In genomic region chr10:62239994-62240393, GRCh38 we compare ENCODE assay signal across 13 cellular contexts. TPM values are rescaled to one million over a fixed set of nuclear protein-coding genes. Genes with fewer than 3 reads are reported as not detected.
A peak's percentile ranks its signal among the peaks of the same experiment; 100 is the strongest.
DNase-seq lines count a peak whose midpoint lies in the region; ATAC-seq and TF ChIP-seq lines count a peak whose summit lies in the region.
"Had no signal": no experiment of that assay in that cellular context is flagged by ENCODE, and none has a peak within 500 bp of the region (broad histone marks: within the 10 kb centered on the region; RNA-seq: fewer than 3 reads in every experiment).

No MANE protein-coding gene starts in this region.

- H3K4me1 ChIP-seq in OCI-LY1 (ENCODE audit: insufficient read depth, low read length, severe bottlenecking) (peaks cover 43% of the 10 kb centered on the region), subcutaneous abdominal adipose tissue (ENCODE audit: control insufficient read depth in 5 of 5, insufficient read depth in 5 of 5, low read length in 5 of 5) (peaks cover 0 to 32% (median 13%) of the 10 kb centered on the region in 5 donors), psoas muscle (peaks cover 10% of the 10 kb centered on the region)
- H3K4me1 ChIP-seq: prostate gland had no signal

- H3K79me2 ChIP-seq in OCI-LY1 (ENCODE audit: insufficient read depth, low read length) = no peaks in the 10 kb centered on the region

- H3K4me3 ChIP-seq in OCI-LY1 (ENCODE audit: low read depth, low read length, poor library complexity, severe bottlenecking) (no peak overlapping the region), subcutaneous abdominal adipose tissue (ENCODE audit: low read depth in 1 of 5, low read length in 5 of 5) (no peak overlapping the region), psoas muscle (no peak overlapping the region)
- H3K4me3 ChIP-seq: prostate gland had no signal

- H2AFZ ChIP-seq in OCI-LY1 (ENCODE audit: low read length) = no peak overlapping the region; the same call in 1 of the 2 replicates

- no peak for TF ChIP-seq CTCF in OCI-LY1 (IDR thresholded peaks at IDR 0.05; ENCODE audit: low read length)
- TF ChIP-seq CTCF in psoas muscle (IDR thresholded peaks at IDR 0.05) = no peak

- H3K27ac ChIP-seq in OCI-LY1 (ENCODE audit: low read depth, low read length, poor library complexity, severe bottlenecking) (no peak overlapping the region), subcutaneous abdominal adipose tissue (ENCODE audit: low read depth, low read length) (peak overlapping the region; percentile 27), psoas muscle (no peak overlapping the region)
- H3K27ac ChIP-seq: prostate gland had no signal

- DNase-seq in left ventricle myocardium superior (peak; percentile 16), Right ventricle myocardium superior (no peak), fibroblast of gingiva (ENCODE audit: low read depth) (peak; percentile 46), 8988T (no peak), left lobe of liver (ENCODE audit: low spot score) (no peak), psoas muscle (no peak)
- DNase-seq: activated CD4-positive, alpha-beta T cell treated with anti-CD3 and anti-CD28 coated beads, Interleukin-2, amount 50 U/mL, for 4 hours; NCI-H1417; NCI-H446; SW 1271 had no signal

- H3K9me3 ChIP-seq in OCI-LY1 (ENCODE audit: low read length) (no peaks in the 10 kb centered on the region), subcutaneous abdominal adipose tissue (ENCODE audit: control insufficient read depth in 5 of 5, low read length in 5 of 5) (no peaks in the 10 kb centered on the region), psoas muscle (no peaks in the 10 kb centered on the region)
- H3K9me3 ChIP-seq: prostate gland had no signal

- H4K20me1 ChIP-seq in OCI-LY1 (ENCODE audit: insufficient read depth, low read length) = no peaks in the 10 kb centered on the region

- H3F3A ChIP-seq in OCI-LY1 (ENCODE audit: insufficient read depth, low read length) = no peaks in the 10 kb centered on the region

- peaks cover 7% of the 10 kb centered on the region; the same call in 1 of the 2 replicates for H3K36me3 ChIP-seq in OCI-LY1 (ENCODE audit: insufficient read depth, low read length)
- H3K36me3 ChIP-seq in subcutaneous abdominal adipose tissue (ENCODE audit: control insufficient read depth in 5 of 5, insufficient read depth in 5 of 5, low read length in 5 of 5) = no peaks in the 10 kb centered on the region
- no peaks in the 10 kb centered on the region for H3K36me3 ChIP-seq in psoas muscle (ENCODE audit: insufficient read depth in 1 of 2, low read depth in 1 of 2)
- H3K36me3 ChIP-seq: prostate gland had no signal

- 0 out of 2 replicates have a peak overlapping the region, but pooled peaks have one; percentile 3 for H3K4me2 ChIP-seq in OCI-LY1 (ENCODE audit: low read length)

- WGBS in psoas muscle, 3 donors = 77 to 83% (median 80%) methylated on average over 5 of the region's 5 CpGs

- intact Hi-C loops in left ventricle myocardium superior (cut with micrococcal nuclease) = no loop called here
- intact Hi-C loops in Right ventricle myocardium superior (cut with DNase I) = loop anchor here (10.0 kb wide), 1 partner anchor 485 kb away; no protein-coding TSS in a partner anchor
- intact Hi-C loops in psoas muscle (cut with DNase I) = loop anchor here (10.0 kb wide), 3 partner anchors 135 to 1425 kb away; no protein-coding TSS in a partner anchor

- no peaks in the 10 kb centered on the region for H3K9me2 ChIP-seq in OCI-LY1 (ENCODE audit: low read depth, low read length)

- no peak overlapping the region for H3K9ac ChIP-seq in OCI-LY1 (ENCODE audit: low read length)
- peak overlapping the region in 3 of 5 donors; percentile 30 to 56 (median 52) for H3K9ac ChIP-seq in subcutaneous abdominal adipose tissue (ENCODE audit: low read length in 5 of 5)

- ATAC-seq in left ventricle myocardium superior = no peak
- no peak for ATAC-seq in Right ventricle myocardium superior (ENCODE audit: poor library complexity)
- no peak for ATAC-seq in left lobe of liver
- ATAC-seq in psoas muscle = no peak

- H3K27me3 ChIP-seq in OCI-LY1 (ENCODE audit: insufficient read depth, low read length) (no peaks in the 10 kb centered on the region), subcutaneous abdominal adipose tissue (ENCODE audit: control insufficient read depth in 5 of 5, insufficient read depth in 4 of 5, low read length in 5 of 5) (no peaks in the 10 kb centered on the region), psoas muscle (ENCODE audit: insufficient read depth in 3 of 3, low read length in 2 of 3) (no peaks in the 10 kb centered on the region)

RNA-seq across cellular contexts. Expression of gene RTKN2, which starts 28.6 kb away (rescaled TPM):
- total RNA-seq in left ventricle myocardium superior = not detected
- total RNA-seq in Right ventricle myocardium superior = not detected
- 0.05 TPM for total RNA-seq in left lobe of liver
- under 1 TPM in 1 of 4 donors, not detected in 3; 0.09 TPM for total RNA-seq in psoas muscle
- polyA plus RNA-seq in psoas muscle = under 1 TPM; 0.01 to 0.04 (median 0.03) TPM

Comparison
In these comparisons a context has a peak if more than half of its experiments do, and no peak if none do; other contexts are left out.
1. DNase-seq: peak in left ventricle myocardium superior (single experiment) and fibroblast of gingiva (single experiment); none in Right ventricle myocardium superior (single experiment), 8988T (single experiment), left lobe of liver (single experiment) and psoas muscle (0 of 2).